ENCODE assay signal across 1 cellular context in the genomic region with DNA sequence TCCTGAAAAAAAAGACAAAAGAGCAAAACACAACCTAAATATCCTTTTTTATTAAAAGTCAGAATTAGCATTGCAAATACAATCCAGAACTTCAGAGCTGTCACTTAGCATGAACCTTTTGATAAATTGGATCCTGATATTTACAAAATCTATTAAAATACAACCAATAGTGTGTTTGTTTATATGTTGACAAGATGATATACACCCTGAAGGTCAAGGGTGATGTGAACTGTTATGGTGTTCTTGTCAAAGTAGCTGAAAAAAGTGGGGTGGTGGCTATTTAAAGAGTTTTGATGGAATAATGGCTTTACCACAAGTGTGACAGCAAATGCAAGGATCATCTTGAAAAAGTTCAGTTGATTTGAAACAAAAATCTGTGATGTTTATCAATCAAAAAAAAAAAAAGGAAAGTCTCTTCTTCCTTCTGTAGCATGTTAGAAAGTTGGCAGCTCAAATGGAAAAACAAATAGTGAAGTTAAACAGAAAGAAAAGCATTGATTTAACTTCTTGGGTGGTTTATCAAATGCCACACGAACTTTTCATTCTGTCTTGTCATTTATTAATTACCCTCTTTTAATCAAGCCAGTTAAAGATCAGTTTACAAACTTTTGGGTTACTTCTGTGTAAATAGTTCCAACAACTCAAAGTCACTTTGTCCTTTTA.
TF ChIP-seq lines count a peak whose summit lies in the region.

No MANE protein-coding gene starts in this region.

TF ChIP-seq in HEK293, 187 proteins besides CTCF, POLR2A, EP300 and RAD21 (continued from another document):
- no peak for TF ChIP-seq ZBTB10 (tag by site-specific recombination; IDR thresholded peaks at IDR 0.05)
TF ChIP-seq in HEK293: peak in this region for 3.
